9 cellular contexts compared by ENCODE assay signal in genomic region chr15:101070024-101070423, GRCh38.
A peak's percentile ranks its signal among the peaks of the same experiment; 100 is the strongest.
DNase-seq lines count a peak whose midpoint lies in the region; ATAC-seq and TF ChIP-seq lines count a peak whose summit lies in the region.
"Had no signal": no experiment of that assay in that cellular context is flagged by ENCODE, and none has a peak within 500 bp of the region (broad histone marks: within the 10 kb centered on the region; RNA-seq: fewer than 3 reads in every experiment).

No MANE protein-coding gene starts in this region.

- TF ChIP-seq POLR2A in suprapubic skin (IDR thresholded peaks at IDR 0.05) = no peak

- no peak overlapping the region for H3K4me3 ChIP-seq in NT2/D1 (ENCODE audit: insufficient read length, low read depth)
- H3K4me3 ChIP-seq in liver (ENCODE audit: low read depth in 1 of 3, low read length in 3 of 3) = no peak overlapping the region
- H3K4me3 ChIP-seq in suprapubic skin = no peak overlapping the region

- H3K4me1 ChIP-seq in NT2/D1 (ENCODE audit: insufficient read depth, insufficient read length) (peaks cover 34% of the 10 kb centered on the region), liver (ENCODE audit: control insufficient read depth in 4 of 4, insufficient read depth in 4 of 4, low read length in 3 of 4) (peaks cover 0 to 2% (median 0%) of the 10 kb centered on the region in 4 donors), suprapubic skin (peaks cover 6% of the 10 kb centered on the region)

- 80 to 90% (median 84%) methylated on average over 6 of the region's 6 CpGs for WGBS in adipose tissue, 3 donors
- WGBS in liver = 85% methylated on average over 6 of the region's 6 CpGs
- 92% methylated on average over 6 of the region's 6 CpGs for WGBS in suprapubic skin

- peaks cover 2% of the 10 kb centered on the region for H3K27me3 ChIP-seq in NT2/D1 (ENCODE audit: insufficient read depth, insufficient read length)
- H3K27me3 ChIP-seq in liver (ENCODE audit: control insufficient read depth in 4 of 4, insufficient read depth in 4 of 4, low read length in 3 of 4) = no peaks in the 10 kb centered on the region
- no peaks in the 10 kb centered on the region for H3K27me3 ChIP-seq in suprapubic skin

- no peak for TF ChIP-seq RAD21 in liver (IDR thresholded peaks at IDR 0.05)

- TF ChIP-seq EP300 in suprapubic skin (IDR thresholded peaks at IDR 0.05) = no peak

- no peak for TF ChIP-seq CTCF in liver (IDR thresholded peaks at IDR 0.05; ENCODE audit: low read depth, low read length, missing input control)
- TF ChIP-seq CTCF in suprapubic skin (IDR thresholded peaks at IDR 0.05) = no peak

- H3K9me3 ChIP-seq in NT2/D1 (ENCODE audit: insufficient read depth, low read length) (peaks cover 5% of the 10 kb centered on the region; the same call in 1 of the 2 replicates), liver (ENCODE audit: control insufficient read depth in 4 of 4, low read length in 3 of 4) (no peaks in the 10 kb centered on the region), suprapubic skin (no peaks in the 10 kb centered on the region)

- H3K27ac ChIP-seq in adipose tissue (ENCODE audit: low read depth, low read length) (peak overlapping the region; percentile 43), liver (ENCODE audit: low read depth in 1 of 2, low read length in 2 of 2) (peak overlapping the region; percentile 5 to 62), suprapubic skin (peak overlapping the region; percentile 62)

- ATAC-seq in HG02759 (IDR thresholded peaks at IDR 0.05; ENCODE audit: unreplicated experiment) = no peak

- peaks cover 14% of the 10 kb centered on the region for H3K36me3 ChIP-seq in NT2/D1 (ENCODE audit: insufficient read depth, insufficient read length, low read length)
- peaks cover 0 to 4% (median 1%) of the 10 kb centered on the region in 4 donors for H3K36me3 ChIP-seq in liver (ENCODE audit: control insufficient read depth in 4 of 4, insufficient read depth in 3 of 4, low read depth in 1 of 4, low read length in 3 of 4)
- peaks cover 30% of the 10 kb centered on the region for H3K36me3 ChIP-seq in suprapubic skin

- H3K9ac ChIP-seq in NT2/D1 (ENCODE audit: insufficient read length, low read depth) (peak overlapping the region; percentile 63), liver (ENCODE audit: low read depth in 1 of 2, low read length in 2 of 2) (no peak overlapping the region)

- DNase-seq in NT2/D1 (ENCODE audit: low read depth, low spot score) = no peak
- DNase-seq in suprapubic skin (ENCODE audit: low spot score in 2 of 2) = no peak
- no peak for DNase-seq in NCI-H2029 (lab: John Stamatoyannopoulos, UW)
- DNase-seq in NCI-H1694 (lab: John Stamatoyannopoulos, UW) = no peak
- DNase-seq: activated T-cell treated with anti-CD3 and anti-CD28 coated beads, Interleukin-2, amount 50 U/mL, for 4 hours; GDM1 had no signal

TF ChIP-seq in liver, 16 proteins besides CTCF, POLR2A, EP300 and RAD21:
- TF ChIP-seq FOXA1 (IDR thresholded peaks at IDR 0.05) (no peak), FOXA2 (IDR thresholded peaks at IDR 0.05) (no peak), SP1 (IDR thresholded peaks at IDR 0.05) (no peak), ZBTB33 (IDR thresholded peaks at IDR 0.05) (no peak), JUND (IDR thresholded peaks at IDR 0.05) (no peak), GABPA (IDR thresholded peaks at IDR 0.05 in 1 of 2, conservative IDR thresholded peaks at IDR 0.05 in 1 of 2) (no peak), ATF3 (IDR thresholded peaks at IDR 0.05) (no peak)
